Comparison of ENCODE assay signal across 7 cellular contexts in the genomic region with DNA sequence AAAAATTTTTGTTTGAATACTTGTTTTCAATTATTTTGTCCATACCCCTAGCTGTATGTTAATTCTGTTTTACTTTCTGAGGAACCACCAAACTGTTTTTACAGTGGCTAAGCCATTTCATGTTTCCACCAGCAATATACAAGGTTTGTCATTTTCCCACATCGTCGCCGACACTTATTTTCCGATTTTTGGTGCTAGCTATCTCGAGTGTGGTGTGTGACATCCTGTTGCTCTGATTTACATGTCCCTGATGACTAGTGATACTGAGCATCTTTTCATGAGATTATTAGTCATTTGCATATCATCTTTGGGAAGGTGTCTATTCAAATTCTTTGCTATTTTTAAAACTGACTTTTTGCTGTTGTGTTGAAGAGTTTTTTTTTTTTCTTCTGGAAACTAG.
"Had no signal": no experiment of that assay in that cellular context is flagged by ENCODE, and none has a peak within 500 bp of the region (broad histone marks: within the 10 kb centered on the region; RNA-seq: fewer than 3 reads in every experiment).

No MANE protein-coding gene starts in this region.

- H3K36me3 ChIP-seq: tibial artery had no signal

- H3K4me3 Mint-ChIP-seq: naive thymus-derived CD4-positive, alpha-beta T cell had no signal

- H3K9me3 ChIP-seq: tibial artery had no signal

- DNase-seq: foreskin melanocyte, right cardiac atrium, SHP77, small intestine, tibial artery had no signal

- H3K27me3 ChIP-seq: tibial artery had no signal

- H3K4me3 ChIP-seq: tibial artery had no signal

- H3K27ac Mint-ChIP-seq: naive thymus-derived CD4-positive, alpha-beta T cell; progenitor cell of endocrine pancreas had no signal

- H3K27ac ChIP-seq: tibial artery had no signal

- H3K4me1 ChIP-seq: tibial artery had no signal
